In the genomic region with DNA sequence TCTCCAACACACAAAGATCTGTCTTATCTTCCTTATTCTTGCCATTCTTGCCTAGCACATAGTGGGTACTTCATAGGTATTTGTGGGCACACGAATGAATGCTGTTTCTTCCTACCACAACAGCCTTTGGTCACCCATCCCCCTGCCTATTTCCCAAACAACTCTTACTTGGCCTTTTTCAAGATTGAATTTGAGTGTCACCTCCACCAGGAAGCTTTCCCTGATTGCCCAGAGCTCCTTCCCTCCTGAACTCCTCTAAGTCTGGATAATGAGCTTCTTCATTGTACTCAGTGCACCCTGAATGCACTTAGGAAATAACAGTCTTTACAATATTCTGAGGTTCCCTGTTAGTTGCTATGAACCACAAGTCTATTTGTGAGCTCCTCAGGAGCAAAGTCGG, we compare ENCODE assay signal across 28 cellular contexts.
"Had no signal": no experiment of that assay in that cellular context is flagged by ENCODE, and none has a peak within 500 bp of the region (broad histone marks: within the 10 kb centered on the region; RNA-seq: fewer than 3 reads in every experiment).

No MANE protein-coding gene starts in this region.

- FAIRE-seq: colon, endometrium, endothelial cell of umbilical vein, frontal cortex had no signal

- H3K27me3 ChIP-seq: colonic mucosa had no signal

- H3K4me1 ChIP-seq: colonic mucosa, esophagus muscularis mucosa, foreskin keratinocyte, gastrocnemius medialis, gastroesophageal sphincter had no signal

- H3K4me3 ChIP-seq: colonic mucosa, coronary artery, dorsolateral prefrontal cortex, esophagus muscularis mucosa, esophagus squamous epithelium, gastrocnemius medialis, gastroesophageal sphincter, heart left ventricle, heart right ventricle had no signal

- DNase-seq: colonic mucosa; cortex of kidney; dermis blood vessel endothelial cell; dorsolateral prefrontal cortex; effector CD4-positive, alpha-beta T cell; effector CD8-positive, alpha-beta T cell; effector memory CD4-positive, alpha-beta T cell; effector memory CD8-positive, alpha-beta T cell; endodermal cell; erythroblast; esophagus squamous epithelium; foreskin fibroblast; foreskin keratinocyte; foreskin melanocyte; gastrocnemius medialis; glutamatergic neuron; head of caudate nucleus; heart left ventricle; heart right ventricle had no signal

- H3K9me3 ChIP-seq: colonic mucosa, esophagus muscularis mucosa, esophagus squamous epithelium, gastrocnemius medialis, gastroesophageal sphincter, heart left ventricle, heart right ventricle had no signal

- H3K36me3 ChIP-seq: colonic mucosa, esophagus muscularis mucosa, esophagus squamous epithelium, gastrocnemius medialis, gastroesophageal sphincter, heart left ventricle, heart right ventricle had no signal

- H3K27ac ChIP-seq: colonic mucosa, coronary artery, dorsolateral prefrontal cortex, epithelial cell of prostate, esophagus muscularis mucosa, esophagus squamous epithelium, foreskin keratinocyte, gastrocnemius medialis, gastroesophageal sphincter, heart left ventricle, heart right ventricle had no signal

- ATAC-seq: effector memory CD8-positive, alpha-beta T cell; esophagus mucosa; foreskin keratinocyte; gastrocnemius medialis; gastroesophageal sphincter; heart left ventricle; heart right ventricle had no signal
